ENCODE assay signal across 32 cellular contexts in the genomic region with DNA sequence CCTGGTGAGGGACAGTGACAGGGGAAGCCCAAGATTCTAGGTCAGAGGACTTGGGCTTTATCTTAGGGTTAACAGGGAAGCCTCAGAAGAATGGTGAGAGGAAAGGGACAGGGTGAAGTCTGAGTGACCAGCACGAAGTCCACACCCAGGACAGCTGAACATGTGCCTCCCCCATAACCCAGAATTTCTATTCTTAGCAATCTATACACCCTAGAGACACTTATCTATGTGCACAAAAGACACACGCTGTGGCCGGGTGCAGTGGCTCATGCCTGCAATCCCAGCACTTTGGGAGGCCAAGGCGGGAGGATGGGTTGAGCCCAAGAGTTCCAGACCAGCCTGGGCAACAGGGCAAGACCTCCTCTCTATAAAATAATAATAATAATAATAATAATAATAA.
"Had no signal": no experiment of that assay in that cellular context is flagged by ENCODE, and none has a peak within 500 bp of the region (broad histone marks: within the 10 kb centered on the region; RNA-seq: fewer than 3 reads in every experiment).

No MANE protein-coding gene starts in this region.

- H3K79me2 ChIP-seq: hepatocyte had no signal

- H3K36me3 ChIP-seq: ascending aorta, gastrocnemius medialis, lower lobe of right lung, pancreas, prostate gland, sigmoid colon, stomach, tibial nerve had no signal

- H3K9me3 ChIP-seq: gastrocnemius medialis, lower lobe of right lung, pancreas, prostate gland, sigmoid colon had no signal

- H3K27ac ChIP-seq: ascending aorta, epithelial cell of prostate, hepatocyte, lower lobe of right lung, pancreas, prostate gland, sigmoid colon, stomach, tibial nerve, VCaP had no signal

- H2AFZ ChIP-seq: hepatocyte had no signal

- H3K4me3 ChIP-seq: ascending aorta, gastrocnemius medialis, hepatocyte, lower lobe of right lung, pancreas, prostate gland, sigmoid colon, smooth muscle cell, stomach, tibial nerve had no signal

- ATAC-seq: activated T-cell treated with anti-CD3 and anti-CD28 coated beads, Interleukin-2, amount 50 U/mL, for 72 hours; gastrocnemius medialis; lower lobe of right lung; pancreas; stimulated activated memory B cell treated with anti-CD40 and anti-IgM and Interleukin-4, amounts not matched to agents 10 μg/mL and 1 μg/mL and 100 μg/mL, for 72 hours had no signal

- H3K4me2 ChIP-seq: hepatocyte had no signal

- H3K4me1 ChIP-seq: lower lobe of right lung, pancreas, stomach had no signal

- DNase-seq: activated CD4-positive, alpha-beta T cell treated with anti-CD3 and anti-CD28 coated beads for 4 hours; activated CD4-positive, alpha-beta T cell treated with anti-CD3 and anti-CD28 coated beads, Interleukin-2, amount 50 U/mL, for 4 hours; activated naive CD4-positive, alpha-beta T cell treated with anti-CD3 and anti-CD28 coated beads for 36 hours; activated naive CD8-positive, alpha-beta T cell treated with anti-CD3 and anti-CD28 coated beads for 36 hours; activated T-cell treated with anti-CD3 and anti-CD28 coated beads for 4 hours; activated T-cell treated with anti-CD3 and anti-CD28 coated beads, Interleukin-2, amount 50 U/mL, for 72 hours; central memory CD4-positive, alpha-beta T cell; dermis blood vessel endothelial cell; effector CD4-positive, alpha-beta T cell; glutamatergic neuron; islet precursor cell; lower lobe of right lung; mesenchymal stem cell; nephron progenitor cell; pancreas; retina; sigmoid colon; stimulated activated CD4-positive, alpha-beta T cell treated with anti-CD3 and anti-CD28 coated beads, Interleukin-1b, Interleukin-23, amount 100 ng/mL, for 48 hours; stimulated activated CD4-positive, alpha-beta T cell treated with anti-CD3 and anti-CD28 coated beads, Interleukin-4, amount 100 ng/mL, for 4 hours; stimulated activated CD8-positive, alpha-beta memory T cell treated with anti-CD3 and anti-CD28 coated beads, Interleukin-4, amount 100 ng/mL, for 48 hours; stomach; T-helper 1 cell had no signal

- FAIRE-seq: endometrium, pancreas had no signal

- H3K27me3 ChIP-seq: ascending aorta, hepatocyte, pancreas, sigmoid colon, tibial nerve had no signal
